In the genomic region with DNA sequence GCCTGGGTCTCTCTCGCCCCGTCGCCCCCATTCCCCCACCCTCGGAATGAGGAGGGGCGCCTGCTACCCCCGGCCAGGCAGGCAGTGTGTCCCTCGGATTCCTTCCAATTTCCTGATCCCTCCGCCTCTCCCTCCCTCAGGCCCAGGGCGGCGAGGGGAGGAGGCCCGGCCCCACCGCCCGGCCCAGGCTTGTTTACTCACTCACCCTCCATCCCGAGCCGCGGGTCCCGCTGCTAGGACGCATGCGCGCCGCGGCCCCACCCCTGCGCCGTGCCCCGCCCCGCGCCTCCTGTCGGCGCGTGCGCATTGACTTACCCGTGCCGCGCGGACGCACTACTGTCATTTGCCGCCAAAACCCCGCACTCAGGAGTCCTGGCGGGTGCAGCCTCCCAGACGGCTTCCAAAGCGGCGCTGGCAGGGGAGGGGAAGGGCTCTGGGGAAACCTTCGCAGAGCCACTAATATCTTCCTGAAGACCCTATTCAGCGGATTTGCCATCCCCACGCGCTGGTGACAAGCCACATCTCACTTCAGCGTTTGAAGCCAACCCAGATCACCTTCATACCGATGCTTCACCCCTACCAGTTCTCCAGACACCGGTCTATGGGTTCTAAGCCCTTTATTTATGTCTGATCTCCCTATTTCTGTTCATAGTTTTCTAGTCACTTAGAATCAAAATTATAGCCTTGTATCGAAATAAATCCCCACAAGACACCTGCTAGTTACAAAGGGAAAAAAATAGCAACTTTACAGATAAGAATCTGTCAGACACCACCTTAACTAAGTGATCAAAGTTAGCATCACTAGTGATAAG, we compare ENCODE assay signal across 8 cellular contexts. TPM values are rescaled to one million over a fixed set of nuclear protein-coding genes. Genes with fewer than 3 reads are reported as not detected.
DNase-seq lines count a peak whose midpoint lies in the region; ATAC-seq and TF ChIP-seq lines count a peak whose summit lies in the region.

Gene EZH1, minus strand, starts transcription at position 235 of the 812 bp plus-strand sequence. CDS start 16,099 bp downstream, outside the sequence.

- H2AFZ ChIP-seq in hepatocyte = peak within 1 kb of the TSS; percentile 84

- peak within 1 kb of the TSS; percentile 95 for H3K27ac ChIP-seq in hepatocyte
- H3K27ac ChIP-seq in aorta (ENCODE audit: low read depth in 1 of 2, low read length in 2 of 2) = peak within 1 kb of the TSS in 1 of 2 donors; percentile 86

- H3K9me3 ChIP-seq in hepatocyte (ENCODE audit: low read depth) (no peaks in the 10 kb centered on the region), aorta (ENCODE audit: control insufficient read depth, low read length) (no peaks in the 10 kb centered on the region)

- DNase-seq in NCI-H2081 treated with DMSO at 0.1 percent for 48 hours (lab: John Stamatoyannopoulos, UW) (peak; percentile 80), T1000 (lab: John Stamatoyannopoulos, UW) (peak; percentile 95), astrocyte of the hippocampus (ENCODE audit: low read depth, low spot score) (peak; percentile 97), hepatocyte (ENCODE audit: low spot score) (peak; percentile 97), renal cortical epithelial cell (ENCODE audit: low read depth) (peak; percentile 66), aorta (peak; percentile 94 to 96)

- H3K4me2 ChIP-seq in hepatocyte = peak within 1 kb of the TSS; percentile 72

- peaks cover 29% of the 10 kb centered on the region for H3K79me2 ChIP-seq in hepatocyte

- 11% methylated on average over 39 of the region's 50 CpGs for WGBS in hepatocyte (ENCODE audit: low lambda C conversion rate, missing lambda C conversion rate)
- WGBS in aorta, 2 donors = 5% methylated on average over 50 of the region's 50 CpGs

- H4K20me1 ChIP-seq in hepatocyte (ENCODE audit: insufficient read depth, poor library complexity, severe bottlenecking) = no peaks in the 10 kb centered on the region

- no peak for TF ChIP-seq CTCF in hepatocyte (IDR thresholded peaks at IDR 0.05; ENCODE audit: poor library complexity)

- peak; percentile 66 for ATAC-seq in GM18499 (IDR thresholded peaks at IDR 0.05; ENCODE audit: insufficient read depth, unreplicated experiment)
- peak; percentile 83 for ATAC-seq in HG02970 (IDR thresholded peaks at IDR 0.05; ENCODE audit: low FRiP score, unreplicated experiment)
- ATAC-seq in aorta (ENCODE audit: low FRiP score) = peak; percentile 97

- H3K36me3 ChIP-seq in hepatocyte (replicated peaks; ENCODE audit: insufficient read depth, low read depth) = no peaks in the 10 kb centered on the region
- H3K36me3 ChIP-seq in aorta (ENCODE audit: control insufficient read depth in 1 of 2, insufficient read depth in 2 of 2, low read length in 1 of 2) = no peaks in the 10 kb centered on the region

- intact Hi-C loops in aorta (cut with DNase I) = no loop called here

- H3K4me3 ChIP-seq in hepatocyte = peak within 1 kb of the TSS; percentile 41
- peak within 1 kb of the TSS; percentile 53 to 92 for H3K4me3 ChIP-seq in aorta (ENCODE audit: low read length in 2 of 2)

- H3K4me1 ChIP-seq in hepatocyte (ENCODE audit: insufficient read depth) (peaks cover 10% of the 10 kb centered on the region), aorta (ENCODE audit: control insufficient read depth in 1 of 2, insufficient read depth in 2 of 2, low read length in 2 of 2) (peaks cover 0 to 3% of the 10 kb centered on the region in 2 donors)

- H3K27me3 ChIP-seq in hepatocyte (no peaks in the 10 kb centered on the region), aorta (ENCODE audit: control insufficient read depth in 1 of 2, insufficient read depth in 2 of 2, low read length in 1 of 2) (no peaks in the 10 kb centered on the region)

- H3K9me2 ChIP-seq in hepatocyte (replicated peaks; ENCODE audit: insufficient read depth) = no peaks in the 10 kb centered on the region

RNA-seq across cellular contexts. Expression of gene EZH1, which starts in this region (rescaled TPM):
- total RNA-seq in hepatocyte (12.5 and 22.5 TPM in 2 replicates), renal cortical epithelial cell (8.2 and 21.2 TPM in 2 replicates), aorta (10 to 100 TPM; 62.5 to 72.4 TPM)
- polyA plus RNA-seq in hepatocyte (9.5 and 18.4 TPM in 2 replicates), aorta (10 to 100 TPM; 22.4 to 41.7 TPM)
